8 cellular contexts compared by ENCODE assay signal in the genomic region with DNA sequence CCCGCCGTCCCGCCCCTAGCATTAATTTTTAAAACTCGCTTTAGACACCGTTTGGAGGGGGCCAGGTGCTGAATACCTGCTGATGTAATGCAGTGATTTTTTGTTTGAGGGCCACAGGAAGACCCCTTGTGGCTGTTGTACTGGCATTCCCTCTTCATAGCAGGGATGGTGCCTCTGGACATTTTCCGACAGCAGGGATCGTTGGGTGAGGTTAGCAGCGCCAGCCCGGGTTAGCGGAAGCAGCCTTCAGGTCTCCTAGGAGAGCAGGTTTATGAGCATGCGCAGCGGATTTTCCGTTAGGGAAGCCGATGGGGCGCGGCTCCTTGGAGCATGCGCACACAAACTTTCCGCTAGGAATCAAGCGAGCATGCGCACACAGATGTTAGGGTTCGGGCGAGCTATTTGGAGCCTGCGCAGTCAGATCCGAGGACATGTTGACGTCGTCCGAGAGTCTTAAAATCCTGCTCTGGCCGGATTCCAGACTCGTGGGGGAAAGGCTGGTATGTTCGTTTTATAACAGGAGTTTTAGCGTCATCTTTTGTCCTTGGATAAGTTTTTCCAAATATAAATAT. TPM values are rescaled to one million over a fixed set of nuclear protein-coding genes. Genes with fewer than 3 reads are reported as not detected.
DNase-seq lines count a peak whose midpoint lies in the region; ATAC-seq and TF ChIP-seq lines count a peak whose summit lies in the region.

No MANE protein-coding gene starts in this region.

- no peaks in the 10 kb centered on the region for H3K27me3 ChIP-seq in colonic mucosa

- no peaks in the 10 kb centered on the region for H3K4me1 ChIP-seq in colonic mucosa

- H3K9ac ChIP-seq in colonic mucosa (ENCODE audit: low read depth in 2 of 2, low read length in 2 of 2) = peak overlapping the region in 1 of 2 donors; percentile 69

- H3K27ac ChIP-seq in colonic mucosa = peak overlapping the region; percentile 42

- DNase-seq in NCI-H2171 treated with DMSO at 0.1 percent for 48 hours (lab: John Stamatoyannopoulos, UW) (peak; percentile 98), colonic mucosa (peak; percentile 86), kidney glomerular epithelial cell (lab: John Stamatoyannopoulos, UW) (peak; percentile 99), NCI-H526 (lab: John Stamatoyannopoulos, UW) (no peak)
- peak; percentile 96 for DNase-seq in activated CD4-positive, alpha-beta T cell treated with anti-CD3 and anti-CD28 coated beads for 48 hours
- peak; percentile 96 for DNase-seq in stimulated activated CD4-positive, alpha-beta T cell treated with anti-CD3 and anti-CD28 coated beads, Interleukin-15, amount 100 ng/mL, for 24 hours

- ATAC-seq in GM18498 (IDR thresholded peaks at IDR 0.05; ENCODE audit: unreplicated experiment) (peak; percentile 92), HG02885 (IDR thresholded peaks at IDR 0.05; ENCODE audit: poor library complexity, unreplicated experiment) (peak; percentile 93)

- peak overlapping the region; percentile 24 for H3K4me3 ChIP-seq in colonic mucosa

- no peaks in the 10 kb centered on the region for H3K9me3 ChIP-seq in colonic mucosa

- H3K36me3 ChIP-seq in colonic mucosa = no peaks in the 10 kb centered on the region

- intact Hi-C loops in colonic mucosa (cut with DNase I) = no loop called here

- no peak for TF ChIP-seq CTCF in colonic mucosa (IDR thresholded peaks at IDR 0.05)

RNA-seq across cellular contexts. Expression of a gene that starts 17.2 kb away (rescaled TPM):
- total RNA-seq in colonic mucosa = 1 to 10 TPM in 1 of 2 donors, under 1 TPM in 1; 0.72 to 2.9 TPM

Comparison
In these comparisons a context has a peak if more than half of its experiments do, and no peak if none do; other contexts are left out.
1. DNase-seq: peak in NCI-H2171 treated with DMSO at 0.1 percent for 48 hours (single experiment), activated CD4-positive, alpha-beta T cell treated with anti-CD3 and anti-CD28 coated beads for 48 hours (single experiment), colonic mucosa (single experiment), kidney glomerular epithelial cell (single experiment) and stimulated activated CD4-positive, alpha-beta T cell treated with anti-CD3 and anti-CD28 coated beads, Interleukin-15, amount 100 ng/mL, for 24 hours (single experiment); none in NCI-H526 (0 of 2).